In genomic region chr5:176341325-176342198, GRCh38 we compare ENCODE assay signal across 20 cellular contexts. TPM values are rescaled to one million over a fixed set of nuclear protein-coding genes. Genes with fewer than 3 reads are reported as not detected.
A peak's percentile ranks its signal among the peaks of the same experiment; 100 is the strongest.
DNase-seq lines count a peak whose midpoint lies in the region; ATAC-seq, FAIRE-seq and TF ChIP-seq lines count a peak whose summit lies in the region.
"Had no signal": no experiment of that assay in that cellular context is flagged by ENCODE, and none has a peak within 500 bp of the region (broad histone marks: within the 10 kb centered on the region; RNA-seq: fewer than 3 reads in every experiment).

No MANE protein-coding gene starts in this region.

- H3K9me3 Mint-ChIP-seq in stimulated activated naive CD8-positive, alpha-beta T cell treated with anti-CD3 and anti-CD28 coated beads, Interleukin-15, amount 100 ng/mL, for 72 hours: no peaks in the 10 kb centered on the region
- no peaks in the 10 kb centered on the region for H3K9me3 Mint-ChIP-seq in stimulated activated effector memory CD8-positive, alpha-beta T cell treated with anti-CD3 and anti-CD28 coated beads, Interleukin-12 subunit alpha, Interleukin-12 subunit beta, amount 100 ng/mL, for 72 hours
- H3K9me3 Mint-ChIP-seq: H9, IgD-negative memory B cell had no signal

- peaks cover 42% of the 10 kb centered on the region for H3K4me1 ChIP-seq in HepG2 (ENCODE audit: insufficient read depth, low read length)
- H3K4me1 ChIP-seq: A549 had no signal

- FAIRE-seq in bronchial epithelial cell (lab: Jason Lieb, UNC) (peak; percentile 64), HepG2 (lab: Jason Lieb, UNC) (peak; percentile 70)
- FAIRE-seq: A549, GM19239 had no signal

- TF ChIP-seq EP300 in HepG2 (IDR thresholded peaks at IDR 0.05; ENCODE audit: low read depth in 2 of 2, low read length in 2 of 2) (no peak), HepG2 (CRISPR knock-in tag; IDR thresholded peaks at IDR 0.05; ENCODE audit: borderline replicate concordance) (no peak)

- H3K27ac ChIP-seq in HepG2 (ENCODE audit: extremely low read length, insufficient read depth, low read length): peak overlapping the region; percentile 47
- H3K27ac ChIP-seq: A549, C4-2B had no signal

- POLR2A ChIA-PET in HepG2 (lab: Yijun Ruan, JAX): no interaction called here

- H3K9me3 ChIP-seq in HepG2 (ENCODE audit: low read length): no peaks in the 10 kb centered on the region
- H3K9me3 ChIP-seq: A549 had no signal

- peak overlapping the region; percentile 18; the same call in 1 of the 2 replicates for H3K4me2 ChIP-seq in HepG2 (ENCODE audit: low read depth, low read length)
- H3K4me2 ChIP-seq: A549 had no signal

- TF ChIP-seq POLR2A in HepG2 (IDR thresholded peaks at IDR 0.05; ENCODE audit: insufficient read depth in 1 of 2, low read depth in 2 of 2, low read length in 2 of 2): no peak

- no peaks in the 10 kb centered on the region for H3K79me2 ChIP-seq in HepG2 (ENCODE audit: insufficient read depth, low read length)

- no peak overlapping the region for H2AFZ ChIP-seq in HepG2 (ENCODE audit: low read length)

- H3K36me3 ChIP-seq in bronchial epithelial cell (ENCODE audit: control insufficient read depth, insufficient read depth, low read length) (peaks cover 2% of the 10 kb centered on the region), HepG2 (replicated peaks in 1 of 2; ENCODE audit: control insufficient read depth in 1 of 2, insufficient read depth in 2 of 2, low read length in 2 of 2) (peaks cover 7 to 17% of the 10 kb centered on the region in 2 experiments; a peak in 4 of 5 replicates)

- peaks cover 35% of the 10 kb centered on the region for H3K36me3 Mint-ChIP-seq in stimulated activated effector memory CD8-positive, alpha-beta T cell treated with anti-CD3 and anti-CD28 coated beads, Interleukin-12 subunit alpha, Interleukin-12 subunit beta, amount 100 ng/mL, for 72 hours

- H3K27me3 ChIP-seq in bronchial epithelial cell (ENCODE audit: control insufficient read depth, insufficient read depth, low read length) (no peaks in the 10 kb centered on the region), HepG2 (ENCODE audit: control insufficient read depth in 1 of 2, insufficient read depth in 2 of 2, low read length in 2 of 2) (no peaks in the 10 kb centered on the region)

- ATAC-seq in stimulated activated naive CD8-positive, alpha-beta T cell treated with anti-CD3 and anti-CD28 coated beads, Interleukin-15, amount 100 ng/mL, for 72 hours: no peak
- ATAC-seq in stimulated activated naive CD8-positive, alpha-beta T cell treated with anti-CD3 and anti-CD28 coated beads, Interleukin-15, Interleukin-2, amounts not matched to agents 100 U/mL and 50 U/mL, for 24 hours: no peak
- ATAC-seq in HepG2 (peak; percentile 84), GM21390 (IDR thresholded peaks at IDR 0.05; ENCODE audit: unreplicated experiment) (no peak), GM21717 (IDR thresholded peaks at IDR 0.05; ENCODE audit: unreplicated experiment) (no peak)
- no peak for ATAC-seq in stimulated activated effector memory CD8-positive, alpha-beta T cell treated with anti-CD3 and anti-CD28 coated beads, Interleukin-12 subunit alpha, Interleukin-12 subunit beta, amount 100 ng/mL, for 72 hours
- ATAC-seq: A549, Panc1 had no signal

- CTCF ChIA-PET in HepG2 (lab: Yijun Ruan, JAX; ENCODE audit: low intra/inter-chr PET ratio, low total read pairs): no interaction called here

- no TSS peak for BruUV-seq in HepG2 (replicated peaks; lab: Mats Ljungman, UMichigan)

- peak overlapping the region; percentile 45 to 66 for H3K27ac Mint-ChIP-seq in stimulated activated naive CD8-positive, alpha-beta T cell treated with anti-CD3 and anti-CD28 coated beads, Interleukin-15, amount 100 ng/mL, for 72 hours
- peak overlapping the region; percentile 36 for H3K27ac Mint-ChIP-seq in stimulated activated effector memory CD8-positive, alpha-beta T cell treated with anti-CD3 and anti-CD28 coated beads, Interleukin-12 subunit alpha, Interleukin-12 subunit beta, amount 100 ng/mL, for 72 hours
- H3K27ac Mint-ChIP-seq: H9 had no signal

- H3K4me3 Mint-ChIP-seq in stimulated activated naive CD8-positive, alpha-beta T cell treated with anti-CD3 and anti-CD28 coated beads, Interleukin-15, amount 100 ng/mL, for 72 hours: no peak overlapping the region
- no peak overlapping the region for H3K4me3 Mint-ChIP-seq in stimulated activated effector memory CD8-positive, alpha-beta T cell treated with anti-CD3 and anti-CD28 coated beads, Interleukin-12 subunit alpha, Interleukin-12 subunit beta, amount 100 ng/mL, for 72 hours
- H3K4me3 Mint-ChIP-seq: H9, IgD-negative memory B cell had no signal

- in situ Hi-C loops in HepG2 (cut with HindIII; ENCODE audit: extremely low pct_ligation_motif_present, low pct_unique_long_range_greater_than_20kb): no loop called here

- H3K4me3 ChIP-seq in bronchial epithelial cell (ENCODE audit: low read depth, low read length): no peak overlapping the region
- no peak overlapping the region for H3K4me3 ChIP-seq in HepG2 (replicated peaks in 1 of 3; ENCODE audit: insufficient read depth in 1 of 3, low read depth in 2 of 3, low read length in 3 of 3)
- H3K4me3 ChIP-seq: A549 had no signal

- no peak for TF ChIP-seq RAD21 in HepG2 (CRISPR knock-in tag; IDR thresholded peaks at IDR 0.05)

- WGBS in HepG2 (ENCODE audit: low lambda C conversion rate): 100% methylated on average over 1 of the region's 2 CpGs

- no peaks in the 10 kb centered on the region for H4K20me1 ChIP-seq in HepG2 (ENCODE audit: insufficient read depth, low read length)

- H3K9ac ChIP-seq in HepG2 (ENCODE audit: insufficient read depth, low read depth, low read length): no peak overlapping the region

- H3K27me3 Mint-ChIP-seq in stimulated activated naive CD8-positive, alpha-beta T cell treated with anti-CD3 and anti-CD28 coated beads, Interleukin-15, amount 100 ng/mL, for 72 hours: no peaks in the 10 kb centered on the region
- H3K27me3 Mint-ChIP-seq: IgD-negative memory B cell had no signal

- DNase-seq in stimulated activated naive CD8-positive, alpha-beta T cell treated with anti-CD3 and anti-CD28 coated beads, Interleukin-15, amount 100 ng/mL, for 72 hours: no peak
- DNase-seq in stimulated activated naive CD8-positive, alpha-beta T cell treated with anti-CD3 and anti-CD28 coated beads, Interleukin-15, Interleukin-2, amounts not matched to agents 100 U/mL and 50 U/mL, for 24 hours: no peak
- DNase-seq in bronchial epithelial cell (ENCODE audit: low read depth) (no peak), HepG2 (ENCODE audit: low spot score) (peak; percentile 41), A172 (ENCODE audit: low spot score) (no peak)
- DNase-seq in stimulated activated effector memory CD8-positive, alpha-beta T cell treated with anti-CD3 and anti-CD28 coated beads, Interleukin-12 subunit alpha, Interleukin-12 subunit beta, amount 100 ng/mL, for 72 hours (ENCODE audit: low spot score in 2 of 2): no peak
- DNase-seq: DMS53, H9, NCI-H1105, NCI-H187, NCI-H2171, NCI-H446 treated with DMSO at 0.1 percent for 48 hours, NCI-H82 had no signal

- TF ChIP-seq CTCF in bronchial epithelial cell (IDR thresholded peaks at IDR 0.05; ENCODE audit: insufficient read depth, low read length, severe bottlenecking) (no peak), HepG2 (CRISPR knock-in tag; IDR thresholded peaks at IDR 0.05) (no peak)

- intact Hi-C loops in HepG2 (cut with micrococcal nuclease; ENCODE audit: unreplicated experiment): no loop called here

- no peaks in the 10 kb centered on the region for H3K4me1 Mint-ChIP-seq in stimulated activated naive CD8-positive, alpha-beta T cell treated with anti-CD3 and anti-CD28 coated beads, Interleukin-15, amount 100 ng/mL, for 72 hours
- no peaks in the 10 kb centered on the region for H3K4me1 Mint-ChIP-seq in stimulated activated effector memory CD8-positive, alpha-beta T cell treated with anti-CD3 and anti-CD28 coated beads, Interleukin-12 subunit alpha, Interleukin-12 subunit beta, amount 100 ng/mL, for 72 hours
- H3K4me1 Mint-ChIP-seq: IgD-negative memory B cell had no signal

RNA-seq across cellular contexts. Expression of gene KIAA1191, which starts 20.0 kb away (rescaled TPM):
- total RNA-seq in bronchial epithelial cell (54.2 and 70.2 TPM in 2 replicates), HepG2 (2016; rRNA removed; fragmentation: Illumina TruSeq; extraction: Trizol) (63.6 and 81.6 TPM in 2 replicates)
- 31.6 and 37.8 TPM in 2 replicates for total RNA-seq in HepG2 (2016; cell fraction: cytosol; rRNA removed; fragmentation: Illumina TruSeq; extraction: Trizol; ENCODE audit: low read depth)
- total RNA-seq in HepG2 (2016; cell fraction: insoluble cytoplasmic fraction; rRNA removed; fragmentation: Illumina TruSeq; extraction: Trizol): 65.9 and 72.9 TPM in 2 replicates
- total RNA-seq in HepG2 (2016; cell fraction: membrane; rRNA removed; fragmentation: Illumina TruSeq; extraction: Trizol): 115 and 123 TPM in 2 replicates
- 36.2 and 40.9 TPM in 2 replicates for total RNA-seq in HepG2 (2016; cell fraction: nucleus; rRNA removed; fragmentation: Illumina TruSeq; extraction: Trizol)
- polyA plus RNA-seq in HepG2 (2011; rRNA removed): 103 and 115 TPM in 2 replicates
- 101 and 112 TPM in 2 replicates for polyA plus RNA-seq in HepG2 (2011; cell fraction: cytosol; rRNA removed)
- polyA plus RNA-seq in HepG2 (2011; cell fraction: nucleus; rRNA removed): 49.0 and 59.8 TPM in 2 replicates
- 74.1 and 79.3 TPM in 2 replicates for polyA plus RNA-seq in HepG2 (2012)
- polyA plus RNA-seq in HepG2 (2016; cell fraction: cytosol; fragmentation: Illumina TruSeq; extraction: Trizol; ENCODE audit: low read depth): 37.9 and 44.6 TPM in 2 replicates
- polyA plus RNA-seq in HepG2 (2016; cell fraction: insoluble cytoplasmic fraction; fragmentation: Illumina TruSeq; extraction: Trizol; ENCODE audit: low read depth): 95.8 and 106 TPM in 2 replicates
- polyA plus RNA-seq in HepG2 (2016; cell fraction: membrane; fragmentation: Illumina TruSeq; extraction: Trizol; ENCODE audit: low read depth): 126 and 130 TPM in 2 replicates
- 74.2 and 82.1 TPM in 2 replicates for polyA plus RNA-seq in HepG2 (2016; cell fraction: nucleus; fragmentation: Illumina TruSeq; extraction: Trizol; ENCODE audit: insufficient read depth, low read depth)
- polyA minus RNA-seq in HepG2 (2011; rRNA and poly(A)+ RNA removed; ENCODE audit: low replicate concordance): 90.9 and 162 TPM in 2 replicates
- polyA minus RNA-seq in HepG2 (2011; cell fraction: cytosol; rRNA and poly(A)+ RNA removed): 54.6 and 59.7 TPM in 2 replicates
- 37.3 and 54.8 TPM in 2 replicates for polyA minus RNA-seq in HepG2 (2011; cell fraction: nucleus; rRNA and poly(A)+ RNA removed)
- total RNA-seq in A172 (2014; rRNA removed; shearing (Covaris generic)): 92.3 and 94.4 TPM in 2 replicates

RNA-seq across cellular contexts. Expression of gene ARL10, which starts 23.7 kb away (rescaled TPM):
- total RNA-seq in bronchial epithelial cell (4.2 and 5.2 TPM in 2 replicates), HepG2 (2016; rRNA removed; fragmentation: Illumina TruSeq; extraction: Trizol) (0.01 and 0.18 TPM in 2 replicates)
- 1.1 TPM in 1 of 2 replicates, not detected in the other for total RNA-seq in HepG2 (2016; cell fraction: cytosol; rRNA removed; fragmentation: Illumina TruSeq; extraction: Trizol; ENCODE audit: low read depth)
- total RNA-seq in HepG2 (2016; cell fraction: insoluble cytoplasmic fraction; rRNA removed; fragmentation: Illumina TruSeq; extraction: Trizol): 0.45 TPM in 1 of 2 replicates, not detected in the other
- total RNA-seq in HepG2 (2016; cell fraction: membrane; rRNA removed; fragmentation: Illumina TruSeq; extraction: Trizol): 0.93 and 0.96 TPM in 2 replicates
- 0.53 TPM in 1 of 2 replicates, not detected in the other for total RNA-seq in HepG2 (2016; cell fraction: nucleus; rRNA removed; fragmentation: Illumina TruSeq; extraction: Trizol)
- polyA plus RNA-seq in HepG2 (2011; rRNA removed): 0.22 and 0.50 TPM in 2 replicates
- under 0.01 and 0.01 TPM in 2 replicates for polyA plus RNA-seq in HepG2 (2011; cell fraction: cytosol; rRNA removed)
- 0.02 and 0.03 TPM in 2 replicates for polyA plus RNA-seq in HepG2 (2011; cell fraction: nucleus; rRNA removed)
- polyA plus RNA-seq in HepG2 (2012): 0.05 and 0.07 TPM in 2 replicates
- polyA plus RNA-seq in HepG2 (2016; cell fraction: cytosol; fragmentation: Illumina TruSeq; extraction: Trizol; ENCODE audit: low read depth): 0.51 and 1.6 TPM in 2 replicates
- polyA plus RNA-seq in HepG2 (2016; cell fraction: insoluble cytoplasmic fraction; fragmentation: Illumina TruSeq; extraction: Trizol; ENCODE audit: low read depth): not detected in 2 replicates
- polyA plus RNA-seq in HepG2 (2016; cell fraction: membrane; fragmentation: Illumina TruSeq; extraction: Trizol; ENCODE audit: low read depth): 1.5 TPM in 1 of 2 replicates, not detected in the other
- 0.05 TPM in 1 of 2 replicates, not detected in the other for polyA plus RNA-seq in HepG2 (2016; cell fraction: nucleus; fragmentation: Illumina TruSeq; extraction: Trizol; ENCODE audit: insufficient read depth, low read depth)
- polyA minus RNA-seq in HepG2 (2011; rRNA and poly(A)+ RNA removed; ENCODE audit: low replicate concordance): 0.02 and 0.22 TPM in 2 replicates
- polyA minus RNA-seq in HepG2 (2011; cell fraction: cytosol; rRNA and poly(A)+ RNA removed): 0.79 TPM in 1 of 2 replicates, not detected in the other
- under 0.01 TPM in 2 replicates for polyA minus RNA-seq in HepG2 (2011; cell fraction: nucleus; rRNA and poly(A)+ RNA removed)
- not detected in 2 replicates for total RNA-seq in A172 (2014; rRNA removed; shearing (Covaris generic))

RNA-seq across cellular contexts. Expression of gene NOP16, which starts 46.8 kb away (rescaled TPM):
- total RNA-seq in bronchial epithelial cell: 29.3 and 36.1 TPM in 2 replicates
- 48.4 and 58.4 TPM in 2 replicates for total RNA-seq in HepG2 (2016; rRNA removed; fragmentation: Illumina TruSeq; extraction: Trizol)
- total RNA-seq in HepG2 (2016; cell fraction: cytosol; rRNA removed; fragmentation: Illumina TruSeq; extraction: Trizol; ENCODE audit: low read depth): 19.8 and 25.4 TPM in 2 replicates
- total RNA-seq in HepG2 (2016; cell fraction: insoluble cytoplasmic fraction; rRNA removed; fragmentation: Illumina TruSeq; extraction: Trizol): 51.5 and 62.4 TPM in 2 replicates
- total RNA-seq in HepG2 (2016; cell fraction: membrane; rRNA removed; fragmentation: Illumina TruSeq; extraction: Trizol): 31.1 and 36.0 TPM in 2 replicates
- 38.3 and 50.4 TPM in 2 replicates for total RNA-seq in HepG2 (2016; cell fraction: nucleus; rRNA removed; fragmentation: Illumina TruSeq; extraction: Trizol)
- polyA plus RNA-seq in HepG2 (2011; rRNA removed): 43.3 and 45.9 TPM in 2 replicates
- 43.5 and 48.0 TPM in 2 replicates for polyA plus RNA-seq in HepG2 (2011; cell fraction: cytosol; rRNA removed)
- polyA plus RNA-seq in HepG2 (2011; cell fraction: nucleus; rRNA removed): 49.8 and 55.0 TPM in 2 replicates
- 36.0 and 45.5 TPM in 2 replicates for polyA plus RNA-seq in HepG2 (2012)
- 20.0 and 21.6 TPM in 2 replicates for polyA plus RNA-seq in HepG2 (2016; cell fraction: cytosol; fragmentation: Illumina TruSeq; extraction: Trizol; ENCODE audit: low read depth)
- 99.0 and 104 TPM in 2 replicates for polyA plus RNA-seq in HepG2 (2016; cell fraction: insoluble cytoplasmic fraction; fragmentation: Illumina TruSeq; extraction: Trizol; ENCODE audit: low read depth)
- 29.9 and 32.3 TPM in 2 replicates for polyA plus RNA-seq in HepG2 (2016; cell fraction: membrane; fragmentation: Illumina TruSeq; extraction: Trizol; ENCODE audit: low read depth)
- polyA plus RNA-seq in HepG2 (2016; cell fraction: nucleus; fragmentation: Illumina TruSeq; extraction: Trizol; ENCODE audit: insufficient read depth, low read depth): 76.6 and 84.9 TPM in 2 replicates
- 16.4 and 48.3 TPM in 2 replicates for polyA minus RNA-seq in HepG2 (2011; rRNA and poly(A)+ RNA removed; ENCODE audit: low replicate concordance)
- polyA minus RNA-seq in HepG2 (2011; cell fraction: cytosol; rRNA and poly(A)+ RNA removed): 10.2 and 15.5 TPM in 2 replicates
- polyA minus RNA-seq in HepG2 (2011; cell fraction: nucleus; rRNA and poly(A)+ RNA removed): 37.8 and 42.2 TPM in 2 replicates
- total RNA-seq in A172 (2014; rRNA removed; shearing (Covaris generic)): 37.9 and 41.4 TPM in 2 replicates

RNA-seq across cellular contexts. Expression of gene HIGD2A, which starts 47.0 kb away (rescaled TPM):
- 20.8 and 22.7 TPM in 2 replicates for total RNA-seq in bronchial epithelial cell
- total RNA-seq in HepG2 (2016; rRNA removed; fragmentation: Illumina TruSeq; extraction: Trizol): 89.2 and 95.7 TPM in 2 replicates
- total RNA-seq in HepG2 (2016; cell fraction: cytosol; rRNA removed; fragmentation: Illumina TruSeq; extraction: Trizol; ENCODE audit: low read depth): 64.5 and 65.6 TPM in 2 replicates
- total RNA-seq in HepG2 (2016; cell fraction: insoluble cytoplasmic fraction; rRNA removed; fragmentation: Illumina TruSeq; extraction: Trizol): 87.9 and 107 TPM in 2 replicates
- total RNA-seq in HepG2 (2016; cell fraction: membrane; rRNA removed; fragmentation: Illumina TruSeq; extraction: Trizol): 112 and 135 TPM in 2 replicates
- total RNA-seq in HepG2 (2016; cell fraction: nucleus; rRNA removed; fragmentation: Illumina TruSeq; extraction: Trizol): 38.9 and 40.5 TPM in 2 replicates
- polyA plus RNA-seq in HepG2 (2011; rRNA removed): 146 TPM in 2 replicates
- 171 and 302 TPM in 2 replicates for polyA plus RNA-seq in HepG2 (2011; cell fraction: cytosol; rRNA removed)
- 77.0 and 77.1 TPM in 2 replicates for polyA plus RNA-seq in HepG2 (2011; cell fraction: nucleus; rRNA removed)
- polyA plus RNA-seq in HepG2 (2012): 133 and 141 TPM in 2 replicates
- polyA plus RNA-seq in HepG2 (2016; cell fraction: cytosol; fragmentation: Illumina TruSeq; extraction: Trizol; ENCODE audit: low read depth): 151 and 159 TPM in 2 replicates
- polyA plus RNA-seq in HepG2 (2016; cell fraction: insoluble cytoplasmic fraction; fragmentation: Illumina TruSeq; extraction: Trizol; ENCODE audit: low read depth): 220 and 222 TPM in 2 replicates
- 239 and 256 TPM in 2 replicates for polyA plus RNA-seq in HepG2 (2016; cell fraction: membrane; fragmentation: Illumina TruSeq; extraction: Trizol; ENCODE audit: low read depth)
- 118 and 123 TPM in 2 replicates for polyA plus RNA-seq in HepG2 (2016; cell fraction: nucleus; fragmentation: Illumina TruSeq; extraction: Trizol; ENCODE audit: insufficient read depth, low read depth)
- 148 and 164 TPM in 2 replicates for polyA minus RNA-seq in HepG2 (2011; rRNA and poly(A)+ RNA removed; ENCODE audit: low replicate concordance)
- polyA minus RNA-seq in HepG2 (2011; cell fraction: cytosol; rRNA and poly(A)+ RNA removed): 70.4 and 91.9 TPM in 2 replicates
- polyA minus RNA-seq in HepG2 (2011; cell fraction: nucleus; rRNA and poly(A)+ RNA removed): 33.3 and 40.7 TPM in 2 replicates
- total RNA-seq in A172 (2014; rRNA removed; shearing (Covaris generic)): 186 and 199 TPM in 2 replicates
